ENCODE assay signal across 1 cellular context in genomic region chr2:229761663-229762062, GRCh38.
TF ChIP-seq lines count a peak whose summit lies in the region.

No MANE protein-coding gene starts in this region.

TF ChIP-seq in HepG2, 621 proteins besides CTCF, POLR2A, EP300 and RAD21 (continued from another document):
- TF ChIP-seq PATZ1 (CRISPR knock-in tag; IDR thresholded peaks at IDR 0.05) (no peak), ZNF615 (CRISPR knock-in tag; IDR thresholded peaks at IDR 0.05; ENCODE audit: borderline replicate concordance) (no peak), SKI (IDR thresholded peaks at IDR 0.05; ENCODE audit: partially characterized antibody) (no peak), ZNF260 (CRISPR knock-in tag; IDR thresholded peaks at IDR 0.05; ENCODE audit: borderline replicate concordance, low read depth) (no peak)
TF ChIP-seq in HepG2: peak in this region for 0.
